16 cellular contexts compared by ENCODE assay signal in genomic region chr10:14240253-14241189, GRCh38.
DNase-seq lines count a peak whose midpoint lies in the region; ATAC-seq, FAIRE-seq and TF ChIP-seq lines count a peak whose summit lies in the region.
"Had no signal": no experiment of that assay in that cellular context is flagged by ENCODE, and none has a peak within 500 bp of the region (broad histone marks: within the 10 kb centered on the region; RNA-seq: fewer than 3 reads in every experiment).

No MANE protein-coding gene starts in this region.

- H3K27ac Mint-ChIP-seq in activated CD8-positive, alpha-beta T cell treated with anti-CD3 and anti-CD28 coated beads, Interleukin-2, amount 10 ng/mL, durations not matched to agents 7 days and 5 days, result no peak overlapping the region
- H3K27ac Mint-ChIP-seq: activated T-cell treated with anti-CD3 and anti-CD28 coated beads, Interleukin-2, amount 50 U/mL, for 72 hours; CD8-positive, alpha-beta T cell had no signal

- TF ChIP-seq CTCF in A549 (IDR thresholded peaks at IDR 0.05) (no peak), GM10248 (IDR thresholded peaks at IDR 0.05; ENCODE audit: control extremely low read depth, extremely low read depth, low read depth, missing control alignments) (peak; percentile 21)

- TF ChIP-seq EP300 in A549 (IDR thresholded peaks at IDR 0.05), result no peak

- H3K27me3 ChIP-seq in iPS-18a (ENCODE audit: control insufficient read depth, insufficient read depth, low read length), result no peaks in the 10 kb centered on the region
- H3K27me3 ChIP-seq: cardiac muscle cell had no signal

- H3K36me3 Mint-ChIP-seq in activated CD8-positive, alpha-beta T cell treated with anti-CD3 and anti-CD28 coated beads, Interleukin-2, amount 10 ng/mL, durations not matched to agents 7 days and 5 days (ENCODE audit: low read depth), result no peaks in the 10 kb centered on the region
- H3K36me3 Mint-ChIP-seq: CD8-positive, alpha-beta T cell had no signal

- H3K27ac ChIP-seq in A549 (no peak overlapping the region), iPS-18a (ENCODE audit: low read length) (peak overlapping the region; percentile 12)
- H3K27ac ChIP-seq: cardiac muscle cell, VCaP had no signal

- no peak for ATAC-seq in A549
- no peak for ATAC-seq in HG02885 (IDR thresholded peaks at IDR 0.05; ENCODE audit: poor library complexity, unreplicated experiment)
- no peak for ATAC-seq in left colon
- ATAC-seq in activated CD8-positive, alpha-beta T cell treated with anti-CD3 and anti-CD28 coated beads, Interleukin-2, amount 10 ng/mL, durations not matched to agents 7 days and 5 days, result no peak
- ATAC-seq: activated T-cell treated with anti-CD3 and anti-CD28 coated beads, Interleukin-2, amount 50 U/mL, for 72 hours; CD8-positive, alpha-beta T cell; esophagus mucosa; Right ventricle myocardium inferior had no signal

- H3K4me2 ChIP-seq in A549, result no peak overlapping the region

- 25% methylated on average over 13 of the region's 13 CpGs for WGBS in A549 (ENCODE audit: missing lambda C conversion rate)

- H3K4me3 ChIP-seq in A549 (no peak overlapping the region), iPS-18a (ENCODE audit: low read length) (peak overlapping the region; percentile 28)
- H3K4me3 ChIP-seq: cardiac muscle cell had no signal

- no peaks in the 10 kb centered on the region for H3K9me3 ChIP-seq in A549
- no peaks in the 10 kb centered on the region for H3K9me3 ChIP-seq in iPS-18a (ENCODE audit: control insufficient read depth, low read depth, low read length)

- no peak for FAIRE-seq in A549 (lab: Jason Lieb, UNC)

- no peak overlapping the region for H3K4me3 Mint-ChIP-seq in activated CD8-positive, alpha-beta T cell treated with anti-CD3 and anti-CD28 coated beads, Interleukin-2, amount 10 ng/mL, durations not matched to agents 7 days and 5 days
- H3K4me3 Mint-ChIP-seq: activated T-cell treated with anti-CD3 and anti-CD28 coated beads, Interleukin-2, amount 50 U/mL, for 72 hours; CD8-positive, alpha-beta T cell had no signal

- no peaks in the 10 kb centered on the region for H3K4me1 Mint-ChIP-seq in activated CD8-positive, alpha-beta T cell treated with anti-CD3 and anti-CD28 coated beads, Interleukin-2, amount 10 ng/mL, durations not matched to agents 7 days and 5 days (ENCODE audit: low read depth)

- no peaks in the 10 kb centered on the region for H3K36me3 ChIP-seq in iPS-18a (ENCODE audit: control insufficient read depth, low read depth, low read length)
- H3K36me3 ChIP-seq: cardiac muscle cell had no signal

- POLR2A ChIA-PET in A549 (lab: Yijun Ruan, JAX), result no interaction called here
- POLR2A ChIA-PET in GM10248 (lab: Yijun Ruan, JAX), result no interaction called here
- POLR2A ChIA-PET in activated CD8-positive, alpha-beta T cell treated with anti-CD3 and anti-CD28 coated beads, Interleukin-2, amount 10 ng/mL, durations not matched to agents 7 days and 5 days (lab: Charles Lee), result no interaction called here

- TF ChIP-seq RAD21 in A549 (conservative IDR thresholded peaks at IDR 0.05 in 1 of 2, IDR thresholded peaks at IDR 0.05 in 1 of 2), result no peak

- CTCF ChIA-PET in A549 (lab: Yijun Ruan, JAX), result interaction anchor here (0.9 kb wide), 1 partner anchor 149 kb away, joined by 4 read pairs; no protein-coding TSS in a partner anchor
- CTCF ChIA-PET in GM10248 (lab: Yijun Ruan, JAX), result interaction anchor here (1.7 kb wide), 1 partner anchor 44 kb away, joined by 5 read pairs; no protein-coding TSS in a partner anchor
- CTCF ChIA-PET in activated CD8-positive, alpha-beta T cell treated with anti-CD3 and anti-CD28 coated beads, Interleukin-2, amount 10 ng/mL, durations not matched to agents 7 days and 5 days (lab: Charles Lee), result interaction anchor here (1.1 kb wide), 1 partner anchor 17 kb away, joined by 3 read pairs; no protein-coding TSS in a partner anchor

- intact Hi-C loops in left colon (cut with DNase I, micrococcal nuclease), result no loop called here

- no peak for TF ChIP-seq POLR2A in A549 (IDR thresholded peaks at IDR 0.05; ENCODE audit: low read length)

- no peaks in the 10 kb centered on the region for H3K9me3 Mint-ChIP-seq in activated CD8-positive, alpha-beta T cell treated with anti-CD3 and anti-CD28 coated beads, Interleukin-2, amount 10 ng/mL, durations not matched to agents 7 days and 5 days (ENCODE audit: insufficient read depth)
- H3K9me3 Mint-ChIP-seq: CD8-positive, alpha-beta T cell had no signal

- peak overlapping the region; percentile 22 for H3K9ac ChIP-seq in iPS-18a (ENCODE audit: low read length)

- DNase-seq in A549 (ENCODE audit: low read depth in 1 of 2, low spot score in 1 of 2), result peak in 1 of 2 experiments; percentile 11
- DNase-seq in GM10248 (ENCODE audit: extremely low spot score), result no peak
- DNase-seq in NCI-H748 (lab: John Stamatoyannopoulos, UW; ENCODE audit: unreplicated experiment), result peak; percentile 83
- DNase-seq in NCI-H2171 (lab: John Stamatoyannopoulos, UW), result no peak
- DNase-seq in left colon, result no peak
- DNase-seq in activated CD8-positive, alpha-beta T cell treated with anti-CD3 and anti-CD28 coated beads, Interleukin-2, amount 10 ng/mL, durations not matched to agents 7 days and 5 days, result no peak
- DNase-seq: activated T-cell treated with anti-CD3 and anti-CD28 coated beads, Interleukin-2, amount 50 U/mL, for 72 hours; CD8-positive, alpha-beta T cell; NCI-H2171 treated with DMSO at 0.1 percent for 48 hours; occipital lobe had no signal

- H3K4me1 ChIP-seq in A549 (peaks cover 10% of the 10 kb centered on the region; the same call in 2 of the 3 replicates), iPS-18a (ENCODE audit: control insufficient read depth, low read depth, low read length) (peaks cover 20% of the 10 kb centered on the region)

- H3K27me3 Mint-ChIP-seq in activated CD8-positive, alpha-beta T cell treated with anti-CD3 and anti-CD28 coated beads, Interleukin-2, amount 10 ng/mL, durations not matched to agents 7 days and 5 days (ENCODE audit: low read depth), result peaks cover 4% of the 10 kb centered on the region

TF ChIP-seq in A549, 52 proteins besides CTCF, POLR2A, EP300 and RAD21:
- TF ChIP-seq MAFK (IDR thresholded peaks at IDR 0.05; ENCODE audit: partially characterized antibody) (peak; percentile 45), CBX2 (IDR thresholded peaks at IDR 0.05; ENCODE audit: borderline replicate concordance, low read depth) (no peak)
TF ChIP-seq in A549: peak in this region for 1.
